8 cellular contexts compared by ENCODE assay signal in genomic region chr5:149141224-149141956, GRCh38.
DNase-seq lines count a peak whose midpoint lies in the region; ATAC-seq, FAIRE-seq and TF ChIP-seq lines count a peak whose summit lies in the region.

Gene ABLIM3, plus strand, starts transcription at chr5:149141493. Its CDS starts 603 bp downstream, at chr5:149142096.

- no peak within 1 kb of the TSS for H3K4me2 ChIP-seq in DND-41 (ENCODE audit: insufficient read depth, low read length)

- H3K27me3 ChIP-seq in DND-41 (ENCODE audit: insufficient read depth, low read length, poor library complexity) (peaks cover 9% of the 10 kb centered on the region), rectal smooth muscle tissue (ENCODE audit: control insufficient read depth, insufficient read depth, low read length) (no peaks in the 10 kb centered on the region)

- H3K4me3 ChIP-seq in DND-41 (ENCODE audit: low read depth in 1 of 2, low read length in 2 of 2) (no peak within 1 kb of the TSS), astrocyte of the cerebellum (ENCODE audit: low read depth, low read length) (peak within 1 kb of the TSS; percentile 73), rectal smooth muscle tissue (ENCODE audit: low read length) (peak within 1 kb of the TSS; percentile 73)

- no peaks in the 10 kb centered on the region for H4K20me1 ChIP-seq in DND-41 (ENCODE audit: insufficient read depth, low read length)

- H3K27ac ChIP-seq in DND-41 (ENCODE audit: low read length) (no peak within 1 kb of the TSS), rectal smooth muscle tissue (ENCODE audit: low read depth, low read length) (no peak within 1 kb of the TSS)

- H3K36me3 Mint-ChIP-seq in T-helper 2 cell treated with Interferon-gamma antibody and Interleukin-4, amounts not matched to agents 5 μg/mL and 100 μg/mL, for 36 hours (ENCODE audit: low read depth), result no peaks in the 10 kb centered on the region

- H3K9ac ChIP-seq in DND-41 (ENCODE audit: low read depth, low read length) (no peak within 1 kb of the TSS), rectal smooth muscle tissue (ENCODE audit: low read length) (no peak within 1 kb of the TSS)

- H3K9me3 ChIP-seq in DND-41 (ENCODE audit: insufficient read depth, low read length, severe bottlenecking), result no peaks in the 10 kb centered on the region

- H3K27me3 Mint-ChIP-seq in T-helper 2 cell treated with Interferon-gamma antibody and Interleukin-4, amounts not matched to agents 5 μg/mL and 100 μg/mL, for 36 hours (ENCODE audit: low read depth), result peaks cover 30% of the 10 kb centered on the region

- H3K4me1 Mint-ChIP-seq in T-helper 2 cell treated with Interferon-gamma antibody and Interleukin-4, amounts not matched to agents 5 μg/mL and 100 μg/mL, for 36 hours (ENCODE audit: low read depth), result peaks cover 4% of the 10 kb centered on the region

- peak; percentile 30; the same call in 1 of the 2 replicates for TF ChIP-seq RAD21 in Ishikawa (IDR thresholded peaks at IDR 0.05; ENCODE audit: low read depth)

- H3K4me1 ChIP-seq in DND-41 (ENCODE audit: insufficient read depth, low read length) (no peaks in the 10 kb centered on the region), rectal smooth muscle tissue (ENCODE audit: control insufficient read depth, insufficient read depth, low read length) (peaks cover 10% of the 10 kb centered on the region)

- peak within 1 kb of the TSS; percentile 52 for H3K4me3 Mint-ChIP-seq in T-helper 2 cell treated with Interferon-gamma antibody and Interleukin-4, amounts not matched to agents 5 μg/mL and 100 μg/mL, for 36 hours

- in situ Hi-C loops in astrocyte of the cerebellum (cut with HindIII; ENCODE audit: low sequenced_read_pairs), result no loop called here

- H3K36me3 ChIP-seq in DND-41 (ENCODE audit: insufficient read depth, low read length) (no peaks in the 10 kb centered on the region), rectal smooth muscle tissue (ENCODE audit: control insufficient read depth, insufficient read depth, low read length) (no peaks in the 10 kb centered on the region)

- H3K79me2 ChIP-seq in DND-41 (ENCODE audit: insufficient read depth, low read length), result no peaks in the 10 kb centered on the region

- ATAC-seq in DND-41 (ENCODE audit: insufficient read depth, low read depth), result no peak
- ATAC-seq in GM21576 (IDR thresholded peaks at IDR 0.05; ENCODE audit: unreplicated experiment), result peak; percentile 89

- no peak for FAIRE-seq in urothelium cell line (lab: Jason Lieb, UNC)

- H3K27ac Mint-ChIP-seq in T-helper 2 cell treated with Interferon-gamma antibody and Interleukin-4, amounts not matched to agents 5 μg/mL and 100 μg/mL, for 36 hours, result no peak within 1 kb of the TSS

- TF ChIP-seq EP300 in Ishikawa (IDR thresholded peaks at IDR 0.05; ENCODE audit: borderline replicate concordance), result no peak

- H3K9me3 Mint-ChIP-seq in T-helper 2 cell treated with Interferon-gamma antibody and Interleukin-4, amounts not matched to agents 5 μg/mL and 100 μg/mL, for 36 hours, result no peaks in the 10 kb centered on the region

- DNase-seq in DND-41 (no peak), astrocyte of the cerebellum (ENCODE audit: low read depth) (no peak), hepatic stellate cell (ENCODE audit: low spot score) (peak; percentile 83), urothelium cell line (ENCODE audit: low spot score) (peak; percentile 91)
- peak; percentile 71 for DNase-seq in T-helper 2 cell treated with Interferon-gamma antibody and Interleukin-4, amounts not matched to agents 5 μg/mL and 100 μg/mL, for 36 hours (ENCODE audit: low spot score)

- no peak within 1 kb of the TSS for H2AFZ ChIP-seq in DND-41 (ENCODE audit: low read depth, low read length)

- TF ChIP-seq CTCF in DND-41 (IDR thresholded peaks at IDR 0.05; ENCODE audit: borderline replicate concordance, extremely low read depth, low read length, poor library complexity, severe bottlenecking) (peak; percentile 59), astrocyte of the cerebellum (IDR thresholded peaks at IDR 0.05; ENCODE audit: low read depth, low read length, missing control alignments) (peak; percentile 88)

TF ChIP-seq in Ishikawa, 13 proteins besides CTCF, POLR2A, EP300 and RAD21:
- peak; percentile 76 for TF ChIP-seq MAX (IDR thresholded peaks at IDR 0.05)
- 0 out of 2 replicates have a peak, but pooled peaks have one; percentile 21 for TF ChIP-seq YY1 (IDR thresholded peaks at IDR 0.05; ENCODE audit: low read depth)
- no peak for TF ChIP-seq ZBTB7A (IDR thresholded peaks at IDR 0.05; ENCODE audit: low read depth)
- TF ChIP-seq TAF1 (IDR thresholded peaks at IDR 0.05; ENCODE audit: low read depth), result no peak

Comparison
In these comparisons a context has a peak if more than half of its experiments do, and no peak if none do; other contexts are left out.
1. DNase-seq: peak in T-helper 2 cell treated with Interferon-gamma antibody and Interleukin-4, amounts not matched to agents 5 μg/mL and 100 μg/mL, for 36 hours (single experiment), hepatic stellate cell (single experiment) and urothelium cell line (single experiment); none in DND-41 (single experiment) and astrocyte of the cerebellum (single experiment).
2. H3K4me3 ChIP-seq: peak in astrocyte of the cerebellum (single experiment) and rectal smooth muscle tissue (single experiment); none in DND-41 (0 of 2).